Comparison of ENCODE assay signal across 1 cellular context in the genomic region with DNA sequence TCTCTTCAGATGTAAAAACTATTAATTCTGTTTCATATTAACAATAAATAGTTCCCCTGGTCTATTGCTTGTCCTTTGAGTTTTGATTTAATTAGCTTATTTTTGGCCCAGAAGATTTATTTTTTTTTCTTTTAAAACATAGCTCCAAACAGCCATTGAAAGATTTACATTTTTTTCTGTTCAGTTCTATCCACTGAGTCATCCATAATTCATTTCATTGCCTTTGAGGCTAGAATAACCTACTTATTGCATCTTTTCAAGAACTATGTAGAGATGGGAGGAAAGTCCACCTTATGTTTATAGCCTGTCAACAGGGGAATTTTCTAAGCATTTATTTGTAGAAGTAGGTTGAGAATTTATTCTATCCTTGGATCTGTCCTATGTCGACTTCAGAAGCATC.
TF ChIP-seq lines count a peak whose summit lies in the region.

No MANE protein-coding gene starts in this region.

TF ChIP-seq in HCT116, 20 proteins besides CTCF, POLR2A, EP300 and RAD21:
- TF ChIP-seq FOSL1 (IDR thresholded peaks at IDR 0.05; ENCODE audit: low read depth) (no peak), ELF1 (IDR thresholded peaks at IDR 0.05; ENCODE audit: borderline replicate concordance, low read depth) (no peak), SIN3A (IDR thresholded peaks at IDR 0.05; ENCODE audit: low read depth) (no peak), SP1 (IDR thresholded peaks at IDR 0.05; ENCODE audit: low read depth) (no peak), EZH2 (IDR thresholded peaks at IDR 0.05) (no peak), TCF7L2 (IDR thresholded peaks at IDR 0.05; ENCODE audit: borderline replicate concordance, extremely low read depth, insufficient read depth, insufficient read length) (no peak), CEBPB (IDR thresholded peaks at IDR 0.05; ENCODE audit: low read depth) (no peak), ZNF274 (IDR thresholded peaks at IDR 0.05; ENCODE audit: low read depth, low read length) (no peak), EZH2phosphoT487 (IDR thresholded peaks at IDR 0.05; ENCODE audit: borderline replicate concordance) (no peak), POLR2AphosphoS5 (IDR thresholded peaks at IDR 0.05; ENCODE audit: low read depth, low read length) (no peak)
- TF ChIP-seq, protein P1, sequence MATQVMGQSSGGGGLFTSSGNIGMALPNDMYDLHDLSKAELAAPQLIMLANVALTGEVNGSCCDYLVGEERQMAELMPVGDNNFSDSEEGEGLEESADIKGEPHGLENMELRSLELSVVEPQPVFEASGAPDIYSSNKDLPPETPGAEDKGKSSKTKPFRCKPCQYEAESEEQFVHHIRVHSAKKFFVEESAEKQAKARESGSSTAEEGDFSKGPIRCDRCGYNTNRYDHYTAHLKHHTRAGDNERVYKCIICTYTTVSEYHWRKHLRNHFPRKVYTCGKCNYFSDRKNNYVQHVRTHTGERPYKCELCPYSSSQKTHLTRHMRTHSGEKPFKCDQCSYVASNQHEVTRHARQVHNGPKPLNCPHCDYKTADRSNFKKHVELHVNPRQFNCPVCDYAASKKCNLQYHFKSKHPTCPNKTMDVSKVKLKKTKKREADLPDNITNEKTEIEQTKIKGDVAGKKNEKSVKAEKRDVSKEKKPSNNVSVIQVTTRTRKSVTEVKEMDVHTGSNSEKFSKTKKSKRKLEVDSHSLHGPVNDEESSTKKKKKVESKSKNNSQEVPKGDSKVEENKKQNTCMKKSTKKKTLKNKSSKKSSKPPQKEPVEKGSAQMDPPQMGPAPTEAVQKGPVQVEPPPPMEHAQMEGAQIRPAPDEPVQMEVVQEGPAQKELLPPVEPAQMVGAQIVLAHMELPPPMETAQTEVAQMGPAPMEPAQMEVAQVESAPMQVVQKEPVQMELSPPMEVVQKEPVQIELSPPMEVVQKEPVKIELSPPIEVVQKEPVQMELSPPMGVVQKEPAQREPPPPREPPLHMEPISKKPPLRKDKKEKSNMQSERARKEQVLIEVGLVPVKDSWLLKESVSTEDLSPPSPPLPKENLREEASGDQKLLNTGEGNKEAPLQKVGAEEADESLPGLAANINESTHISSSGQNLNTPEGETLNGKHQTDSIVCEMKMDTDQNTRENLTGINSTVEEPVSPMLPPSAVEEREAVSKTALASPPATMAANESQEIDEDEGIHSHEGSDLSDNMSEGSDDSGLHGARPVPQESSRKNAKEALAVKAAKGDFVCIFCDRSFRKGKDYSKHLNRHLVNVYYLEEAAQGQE (IDR thresholded peaks at IDR 0.05; ENCODE audit: low read depth) = no peak
- TF ChIP-seq, protein P2, sequence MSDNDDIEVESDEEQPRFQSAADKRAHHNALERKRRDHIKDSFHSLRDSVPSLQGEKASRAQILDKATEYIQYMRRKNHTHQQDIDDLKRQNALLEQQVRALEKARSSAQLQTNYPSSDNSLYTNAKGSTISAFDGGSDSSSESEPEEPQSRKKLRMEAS (IDR thresholded peaks at IDR 0.05) = no peak
- TF ChIP-seq, protein P3, sequence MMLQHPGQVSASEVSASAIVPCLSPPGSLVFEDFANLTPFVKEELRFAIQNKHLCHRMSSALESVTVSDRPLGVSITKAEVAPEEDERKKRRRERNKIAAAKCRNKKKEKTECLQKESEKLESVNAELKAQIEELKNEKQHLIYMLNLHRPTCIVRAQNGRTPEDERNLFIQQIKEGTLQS (IDR thresholded peaks at IDR 0.05) = no peak
